ENCODE assay signal across 9 cellular contexts in the genomic region with DNA sequence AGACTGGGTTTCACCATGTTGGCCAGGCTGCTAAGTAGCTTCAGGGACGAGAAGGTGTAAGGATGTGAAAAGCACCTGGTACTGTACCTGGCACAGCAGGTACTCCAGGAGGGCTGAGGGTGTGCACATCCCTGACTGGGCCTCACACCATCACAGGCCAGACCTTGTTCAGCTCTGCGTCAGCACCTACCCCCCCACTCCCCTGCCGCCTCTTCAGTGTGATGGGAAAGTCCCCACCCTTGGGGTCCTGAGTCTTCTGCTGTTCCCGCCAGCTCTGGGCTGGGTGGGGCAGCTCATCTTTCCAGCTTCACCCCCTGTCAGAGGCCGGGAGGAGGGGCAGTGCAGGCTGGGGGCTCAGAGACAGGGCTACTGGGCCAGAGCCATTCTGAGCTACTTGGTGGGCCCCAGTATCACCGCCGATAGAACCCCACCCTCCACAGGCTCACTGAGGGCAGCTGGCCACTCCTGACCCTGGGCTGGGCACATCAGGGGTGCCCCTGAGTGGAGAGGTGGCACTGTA. TPM values are rescaled to one million over a fixed set of nuclear protein-coding genes. Genes with fewer than 3 reads are reported as not detected.
A peak's percentile ranks its signal among the peaks of the same experiment; 100 is the strongest.
DNase-seq lines count a peak whose midpoint lies in the region; ATAC-seq and TF ChIP-seq lines count a peak whose summit lies in the region.
"Had no signal": no experiment of that assay in that cellular context is flagged by ENCODE, and none has a peak within 500 bp of the region (broad histone marks: within the 10 kb centered on the region; RNA-seq: fewer than 3 reads in every experiment).

No MANE protein-coding gene starts in this region.

- no peak overlapping the region for H3K27ac ChIP-seq in psoas muscle

- H3K9ac ChIP-seq in Loucy (ENCODE audit: low read depth, low read length, poor library complexity, severe bottlenecking): no peak overlapping the region

- H3K4me1 ChIP-seq in Loucy (ENCODE audit: insufficient read depth, low read length, poor library complexity, severe bottlenecking): peaks cover 15% of the 10 kb centered on the region
- peaks cover 19% of the 10 kb centered on the region for H3K4me1 ChIP-seq in psoas muscle

- H3K4me1 Mint-ChIP-seq in stimulated activated naive CD8-positive, alpha-beta T cell treated with anti-CD3 and anti-CD28 coated beads, Interleukin-15, Interleukin-2, amounts not matched to agents 100 ng/mL and 50 ng/mL, for 24 hours (ENCODE audit: low read depth): peaks cover 52% of the 10 kb centered on the region

- peak overlapping the region; percentile 14 for H3K4me2 ChIP-seq in Loucy (ENCODE audit: low read depth, low read length, poor library complexity, severe bottlenecking)

- peak overlapping the region; percentile 10 for H3K4me3 Mint-ChIP-seq in stimulated activated naive CD8-positive, alpha-beta T cell treated with anti-CD3 and anti-CD28 coated beads, Interleukin-15, Interleukin-2, amounts not matched to agents 100 ng/mL and 50 ng/mL, for 24 hours

- H3K4me3 ChIP-seq in Loucy (ENCODE audit: low read length, poor library complexity, severe bottlenecking) (no peak overlapping the region), psoas muscle (no peak overlapping the region)

- H3K9me3 Mint-ChIP-seq in stimulated activated naive CD8-positive, alpha-beta T cell treated with anti-CD3 and anti-CD28 coated beads, Interleukin-15, Interleukin-2, amounts not matched to agents 100 ng/mL and 50 ng/mL, for 24 hours: peaks cover 9% of the 10 kb centered on the region

- no peaks in the 10 kb centered on the region for H3K9me2 ChIP-seq in Loucy (replicated peaks; ENCODE audit: low read depth, low read length)

- no peak overlapping the region for H2AFZ ChIP-seq in Loucy (ENCODE audit: low read length)

- WGBS in psoas muscle, 3 donors: 91 to 94% (median 92%) methylated on average over 7 of the region's 7 CpGs

- intact Hi-C loops in psoas muscle (cut with DNase I): no loop called here

- H3F3A ChIP-seq in Loucy (ENCODE audit: low read depth): no peaks in the 10 kb centered on the region

- no peaks in the 10 kb centered on the region for H3K27me3 Mint-ChIP-seq in stimulated activated naive CD8-positive, alpha-beta T cell treated with anti-CD3 and anti-CD28 coated beads, Interleukin-15, Interleukin-2, amounts not matched to agents 100 ng/mL and 50 ng/mL, for 24 hours

- H3K36me3 Mint-ChIP-seq in stimulated activated naive CD8-positive, alpha-beta T cell treated with anti-CD3 and anti-CD28 coated beads, Interleukin-15, Interleukin-2, amounts not matched to agents 100 ng/mL and 50 ng/mL, for 24 hours (ENCODE audit: low read depth): no peaks in the 10 kb centered on the region

- no peak for TF ChIP-seq CTCF in Loucy (conservative IDR thresholded peaks at IDR 0.05; ENCODE audit: low read length)
- no peak for TF ChIP-seq CTCF in psoas muscle (IDR thresholded peaks at IDR 0.05)

- H3K9me3 ChIP-seq in Loucy (ENCODE audit: insufficient read depth, low read depth, low read length) (no peaks in the 10 kb centered on the region; the same call in 1 of the 2 replicates), psoas muscle (no peaks in the 10 kb centered on the region)

- H4K20me1 ChIP-seq in Loucy (ENCODE audit: insufficient read depth, low read length, poor library complexity, severe bottlenecking): no peaks in the 10 kb centered on the region

- H3K27ac Mint-ChIP-seq in stimulated activated naive CD8-positive, alpha-beta T cell treated with anti-CD3 and anti-CD28 coated beads, Interleukin-15, Interleukin-2, amounts not matched to agents 100 ng/mL and 50 ng/mL, for 24 hours: peak overlapping the region; percentile 97

- H3K27me3 ChIP-seq in Loucy (ENCODE audit: insufficient read depth, low read length, poor library complexity, severe bottlenecking): no peaks in the 10 kb centered on the region
- H3K27me3 ChIP-seq in psoas muscle (ENCODE audit: insufficient read depth in 3 of 3, low read length in 2 of 3): no peaks in the 10 kb centered on the region

- ATAC-seq in psoas muscle: no peak

- H3K36me3 ChIP-seq in Loucy (ENCODE audit: insufficient read depth, low read length): no peaks in the 10 kb centered on the region
- H3K36me3 ChIP-seq in psoas muscle (ENCODE audit: insufficient read depth in 1 of 2, low read depth in 1 of 2): no peaks in the 10 kb centered on the region

- DNase-seq in activated T-cell treated with anti-CD3 and anti-CD28 coated beads for 1 hour (ENCODE audit: low read depth) (peak; percentile 36), mesenteric fat pad (ENCODE audit: low spot score) (peak; percentile 72), NCI-H2107 treated with DMSO at 0.1 percent for 48 hours (lab: John Stamatoyannopoulos, UW; ENCODE audit: unreplicated experiment) (no peak), psoas muscle (no peak), foreskin melanocyte (no peak), NOMO-1 treated with DMSO at 0.1 percent for 48 hours (lab: John Stamatoyannopoulos, UW; ENCODE audit: unreplicated experiment) (no peak)
- DNase-seq: NCI-H1930 had no signal

- no peaks in the 10 kb centered on the region for H3K79me2 ChIP-seq in Loucy (ENCODE audit: insufficient read depth, low read length)

RNA-seq across cellular contexts. Expression of gene SH3BP2, which starts 6.7 kb away (rescaled TPM):
- 63.9 TPM for total RNA-seq in mesenteric fat pad
- total RNA-seq in psoas muscle: 10 to 100 TPM; 12.4 to 18.1 (median 13.9) TPM
- 10 to 100 TPM in 1 of 3 donors, 1 to 10 TPM in 2; 7.1 to 13.1 (median 8.0) TPM for polyA plus RNA-seq in psoas muscle

RNA-seq across cellular contexts. Expression of gene TNIP2, which starts 30.1 kb away (rescaled TPM):
- total RNA-seq in mesenteric fat pad (49.5 TPM), psoas muscle (10 to 100 TPM; 16.3 to 44.6 (median 32.4) TPM)
- polyA plus RNA-seq in psoas muscle: 10 to 100 TPM; 45.9 to 66.2 (median 59.5) TPM

RNA-seq across cellular contexts. Expression of gene ADD1, which starts 57.4 kb away (rescaled TPM):
- total RNA-seq in mesenteric fat pad: 272 TPM
- total RNA-seq in psoas muscle: 100 to 1,000 TPM; 163 to 214 (median 187) TPM
- 100 to 1,000 TPM; 124 to 224 (median 126) TPM for polyA plus RNA-seq in psoas muscle

Comparison
In these comparisons a context has a peak if more than half of its experiments do, and no peak if none do; other contexts are left out.
1. DNase-seq: peak in activated T-cell treated with anti-CD3 and anti-CD28 coated beads for 1 hour (single experiment) and mesenteric fat pad (single experiment); none in NCI-H2107 treated with DMSO at 0.1 percent for 48 hours (single experiment), psoas muscle (0 of 2), foreskin melanocyte (single experiment) and NOMO-1 treated with DMSO at 0.1 percent for 48 hours (single experiment).